In genomic region chr2:111705206-111705605, GRCh38 we compare ENCODE assay signal across 9 cellular contexts.
A peak's percentile ranks its signal among the peaks of the same experiment; 100 is the strongest.
DNase-seq lines count a peak whose midpoint lies in the region; ATAC-seq, FAIRE-seq and TF ChIP-seq lines count a peak whose summit lies in the region.
"Had no signal": no experiment of that assay in that cellular context is flagged by ENCODE, and none has a peak within 500 bp of the region (broad histone marks: within the 10 kb centered on the region; RNA-seq: fewer than 3 reads in every experiment).

No MANE protein-coding gene starts in this region.

- H2AFZ ChIP-seq in HepG2 (ENCODE audit: low read length) = no peak overlapping the region

- in situ Hi-C loops in HepG2 (cut with HindIII; ENCODE audit: extremely low pct_ligation_motif_present, low pct_unique_long_range_greater_than_20kb) = no loop called here

- peak overlapping the region; percentile 23; the same call in 1 of the 2 replicates for H3K9ac ChIP-seq in HepG2 (ENCODE audit: insufficient read depth, low read depth, low read length)

- POLR2A ChIA-PET in HEK293 (lab: Yijun Ruan, JAX) (no interaction called here), HepG2 (lab: Yijun Ruan, JAX) (no interaction called here)

- H3K27ac ChIP-seq in HEK293 (ENCODE audit: extremely low read depth, low read depth, low read length) (peak overlapping the region; percentile 78), Peyer's patch (peak overlapping the region in 2 of 4 donors; percentile 17 to 21), HepG2 (ENCODE audit: extremely low read length, insufficient read depth, low read length) (no peak overlapping the region), heart left ventricle (no peak overlapping the region), right atrium auricular region (no peak overlapping the region)

- ATAC-seq in GM19023 (IDR thresholded peaks at IDR 0.05; ENCODE audit: unreplicated experiment) (peak; percentile 31), HepG2 (no peak), heart left ventricle (no peak)

- H4K20me1 ChIP-seq in HepG2 (ENCODE audit: insufficient read depth, low read length) = no peaks in the 10 kb centered on the region

- H3K4me3 ChIP-seq in HEK293 (ENCODE audit: low read depth, low read length) = no peak overlapping the region
- no peak overlapping the region for H3K4me3 ChIP-seq in Peyer's patch
- 0 out of 6 replicates have a peak overlapping the region, but pooled peaks of 1 of the 3 experiments have one; percentile 8 for H3K4me3 ChIP-seq in HepG2 (replicated peaks in 1 of 3; ENCODE audit: insufficient read depth in 1 of 3, low read depth in 2 of 3, low read length in 3 of 3)
- H3K4me3 ChIP-seq in heart left ventricle = no peak overlapping the region
- no peak overlapping the region for H3K4me3 ChIP-seq in right atrium auricular region
- H3K4me3 ChIP-seq: lung had no signal

- no TSS peak for BruUV-seq in HepG2 (replicated peaks; lab: Mats Ljungman, UMichigan)

- no peaks in the 10 kb centered on the region for H3K36me3 ChIP-seq in HEK293 (ENCODE audit: control insufficient read depth in 2 of 2, insufficient read depth in 1 of 2, low read length in 2 of 2)
- no peaks in the 10 kb centered on the region for H3K36me3 ChIP-seq in Peyer's patch
- H3K36me3 ChIP-seq in HepG2 (replicated peaks in 1 of 2; ENCODE audit: control insufficient read depth in 1 of 2, insufficient read depth in 2 of 2, low read length in 2 of 2) = no peaks in the 10 kb centered on the region
- no peaks in the 10 kb centered on the region for H3K36me3 ChIP-seq in heart left ventricle
- H3K36me3 ChIP-seq in right atrium auricular region = no peaks in the 10 kb centered on the region

- CTCF ChIA-PET in HEK293 (lab: Yijun Ruan, JAX) = interaction anchor here (0.7 kb wide), 1 partner anchor 343 kb away, joined by 3 read pairs; no protein-coding TSS in a partner anchor
- CTCF ChIA-PET in HepG2 (lab: Yijun Ruan, JAX; ENCODE audit: low intra/inter-chr PET ratio, low total read pairs) = no interaction called here

- TF ChIP-seq EP300 in HepG2 (IDR thresholded peaks at IDR 0.05; ENCODE audit: low read depth in 2 of 2, low read length in 2 of 2) (no peak), HepG2 (CRISPR knock-in tag; IDR thresholded peaks at IDR 0.05; ENCODE audit: borderline replicate concordance) (no peak)

- no peak for FAIRE-seq in HepG2 (lab: Jason Lieb, UNC)

- H3K79me2 ChIP-seq in HepG2 (ENCODE audit: insufficient read depth, low read length) = no peaks in the 10 kb centered on the region

- TF ChIP-seq CTCF in HEK293 (tag by site-specific recombination; IDR thresholded peaks at IDR 0.05) (no peak), Peyer's patch (IDR thresholded peaks at IDR 0.05) (no peak), HepG2 (CRISPR knock-in tag; IDR thresholded peaks at IDR 0.05) (no peak), heart left ventricle (IDR thresholded peaks at IDR 0.05) (no peak), right atrium auricular region (IDR thresholded peaks at IDR 0.05) (no peak)

- H3K9me3 ChIP-seq in HEK293 (ENCODE audit: control insufficient read depth, insufficient read depth, low read depth, low read length) (no peaks in the 10 kb centered on the region), Peyer's patch (no peaks in the 10 kb centered on the region), HepG2 (ENCODE audit: low read length) (no peaks in the 10 kb centered on the region), heart left ventricle (no peaks in the 10 kb centered on the region), right atrium auricular region (no peaks in the 10 kb centered on the region)

- peak overlapping the region; percentile 61 for H3K4me2 ChIP-seq in HepG2 (ENCODE audit: low read depth, low read length)

- H3K4me1 ChIP-seq in HEK293 (ENCODE audit: control insufficient read depth, insufficient read depth, low read length) = peaks cover 15% of the 10 kb centered on the region
- H3K4me1 ChIP-seq in Peyer's patch = peaks cover 0 to 9% (median 0%) of the 10 kb centered on the region in 4 donors
- peaks cover 48% of the 10 kb centered on the region for H3K4me1 ChIP-seq in HepG2 (ENCODE audit: insufficient read depth, low read length)
- H3K4me1 ChIP-seq in heart left ventricle = peaks cover 0 to 35% (median 9%) of the 10 kb centered on the region in 12 donors
- peaks cover 0 to 14% of the 10 kb centered on the region in 2 donors for H3K4me1 ChIP-seq in right atrium auricular region

- H3K27me3 ChIP-seq in Peyer's patch (no peaks in the 10 kb centered on the region), HepG2 (ENCODE audit: control insufficient read depth in 1 of 2, insufficient read depth in 2 of 2, low read length in 2 of 2) (peaks cover 0 to 9% of the 10 kb centered on the region in 2 experiments; a peak in 4 of 5 replicates), heart left ventricle (no peaks in the 10 kb centered on the region), right atrium auricular region (no peaks in the 10 kb centered on the region)

- DNase-seq in Peyer's patch = peak in 2 of 3 donors; percentile 24 to 55
- DNase-seq in HepG2 (ENCODE audit: low spot score) = no peak
- DNase-seq in iPS-NIHi11 (ENCODE audit: low spot score) = no peak
- DNase-seq in dedifferentiated amniotic fluid mesenchymal stem cell (ENCODE audit: extremely low spot score) = no peak
- no peak for DNase-seq in heart left ventricle
- DNase-seq in right atrium auricular region (ENCODE audit: low spot score) = no peak

- intact Hi-C loops in HepG2 (cut with micrococcal nuclease; ENCODE audit: unreplicated experiment) (no loop called here), heart left ventricle (cut with DNase I) (loop anchor here in 5 of 10 donors (10.0 kb wide), 2 partner anchors 590 to 890 kb away; no protein-coding TSS in a partner anchor)

- TF ChIP-seq POLR2A in Peyer's patch (IDR thresholded peaks at IDR 0.05) (no peak), HepG2 (IDR thresholded peaks at IDR 0.05; ENCODE audit: insufficient read depth in 1 of 2, low read depth in 2 of 2, low read length in 2 of 2) (no peak), heart left ventricle (IDR thresholded peaks at IDR 0.05) (no peak)

- 12% methylated on average over 6 of the region's 6 CpGs for WGBS in HepG2 (ENCODE audit: low lambda C conversion rate)
- WGBS in heart left ventricle, 4 donors = 87 to 95% (median 90%) methylated on average over 6 of the region's 6 CpGs

- TF ChIP-seq RAD21 in HepG2 (CRISPR knock-in tag; IDR thresholded peaks at IDR 0.05) = no peak

TF ChIP-seq in HEK293, 187 proteins besides CTCF, POLR2A, EP300 and RAD21 (continues in another document):
- no peak for TF ChIP-seq ZBTB20 (tag by site-specific recombination; IDR thresholded peaks at IDR 0.05)
- no peak for TF ChIP-seq IKZF3 (tag by site-specific recombination; IDR thresholded peaks at IDR 0.05)
- no peak for TF ChIP-seq GLIS2 (tag by site-specific recombination; IDR thresholded peaks at IDR 0.05)
- no peak for TF ChIP-seq ZBTB21 (tag by site-specific recombination; IDR thresholded peaks at IDR 0.05)
- TF ChIP-seq ZNF175 (tag by site-specific recombination; IDR thresholded peaks at IDR 0.05) = no peak
- no peak for TF ChIP-seq GLI4 (tag by site-specific recombination; IDR thresholded peaks at IDR 0.05)
- no peak for TF ChIP-seq ZNF292 (tag by site-specific recombination; IDR thresholded peaks at IDR 0.05; ENCODE audit: borderline replicate concordance, low read depth)
- no peak for TF ChIP-seq ZNF138 (tag by site-specific recombination; IDR thresholded peaks at IDR 0.05; ENCODE audit: borderline replicate concordance)
- no peak for TF ChIP-seq ZNF391 (tag by site-specific recombination; IDR thresholded peaks at IDR 0.05; ENCODE audit: borderline replicate concordance, low read depth)

TF ChIP-seq in HepG2, 621 proteins besides CTCF, POLR2A, EP300 and RAD21 (continues in another document):
- TF ChIP-seq TAF1 (CRISPR knock-in tag; IDR thresholded peaks at IDR 0.05) (no peak), TBX2 (CRISPR knock-in tag; IDR thresholded peaks at IDR 0.05; ENCODE audit: borderline replicate concordance) (no peak), ZNF451 (CRISPR knock-in tag; IDR thresholded peaks at IDR 0.05) (no peak), ZBTB14 (CRISPR knock-in tag; IDR thresholded peaks at IDR 0.05) (no peak), ZNF207 (IDR thresholded peaks at IDR 0.05; ENCODE audit: borderline replicate concordance) (no peak), GATA4 (IDR thresholded peaks at IDR 0.05; ENCODE audit: borderline replicate concordance, low read depth) (no peak), YEATS2 (CRISPR knock-in tag; IDR thresholded peaks at IDR 0.05; ENCODE audit: borderline replicate concordance) (no peak), ZBTB26 (CRISPR knock-in tag; IDR thresholded peaks at IDR 0.05; ENCODE audit: borderline replicate concordance) (no peak), MBNL3 (CRISPR knock-in tag; conservative IDR thresholded peaks at IDR 0.05) (no peak), SOX13 (IDR thresholded peaks at IDR 0.05) (no peak), SOX13 (CRISPR knock-in tag; conservative IDR thresholded peaks at IDR 0.05 in 1 of 2, IDR thresholded peaks at IDR 0.05 in 1 of 2) (no peak), ZNF484 (CRISPR knock-in tag; IDR thresholded peaks at IDR 0.05; ENCODE audit: borderline replicate concordance, low read depth) (no peak)

Comparison
In these comparisons a context has a peak if more than half of its experiments do, and no peak if none do; other contexts are left out.
1. DNase-seq: peak in Peyer's patch (2 of 3); none in HepG2 (single experiment), iPS-NIHi11 (single experiment), dedifferentiated amniotic fluid mesenchymal stem cell (single experiment), heart left ventricle (0 of 5) and right atrium auricular region (single experiment).